Comparison of ENCODE assay signal across 21 cellular contexts in the genomic region with DNA sequence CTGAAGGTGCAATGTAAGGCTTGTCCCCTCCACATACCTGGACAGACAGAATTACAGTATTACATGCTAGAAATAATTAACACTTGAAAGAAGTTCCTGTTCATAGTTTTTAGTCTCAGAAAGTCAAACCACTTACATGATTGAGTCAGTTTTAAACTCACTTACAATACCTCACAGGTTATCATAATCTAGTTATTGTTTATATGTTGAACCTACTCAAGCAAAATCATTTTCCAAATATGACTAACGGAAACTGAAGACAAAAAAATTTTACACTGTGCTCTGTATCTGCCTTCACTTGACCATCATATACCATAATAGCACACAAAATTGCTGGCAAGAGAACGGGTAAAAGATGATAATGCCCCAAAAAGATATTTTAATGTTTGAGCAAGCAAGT.
DNase-seq lines count a peak whose midpoint lies in the region; ATAC-seq and TF ChIP-seq lines count a peak whose summit lies in the region.
"Had no signal": no experiment of that assay in that cellular context is flagged by ENCODE, and none has a peak within 500 bp of the region (broad histone marks: within the 10 kb centered on the region; RNA-seq: fewer than 3 reads in every experiment).

No MANE protein-coding gene starts in this region.

- H3K27ac Mint-ChIP-seq in stimulated activated naive CD8-positive, alpha-beta T cell treated with anti-CD3 and anti-CD28 coated beads, Interleukin-15, Interleukin-2, amounts not matched to agents 100 ng/mL and 50 ng/mL, for 24 hours: peak overlapping the region; percentile 32
- H3K27ac Mint-ChIP-seq in stimulated activated naive CD8-positive, alpha-beta T cell treated with anti-CD3 and anti-CD28 coated beads, Interleukin-15, amount 100 ng/mL, for 72 hours: no peak overlapping the region
- H3K27ac Mint-ChIP-seq in activated T-helper 17 cell treated with anti-CD3 and anti-CD28 coated beads, Interleukin-2, amount 50 U/mL, for 72 hours: peak overlapping the region; percentile 14
- peak overlapping the region; percentile 15 for H3K27ac Mint-ChIP-seq in nephron progenitor cell
- H3K27ac Mint-ChIP-seq: CD4-positive, CD25-positive, alpha-beta regulatory T cell; HFFc6 had no signal

- no peak for DNase-seq in stimulated activated naive CD8-positive, alpha-beta T cell treated with anti-CD3 and anti-CD28 coated beads, Interleukin-15, amount 100 ng/mL, for 72 hours
- no peak for DNase-seq in nephron progenitor cell
- no peak for DNase-seq in mesenteric fat pad (ENCODE audit: low spot score)
- no peak for DNase-seq in NCI-H774 (lab: John Stamatoyannopoulos, UW)
- DNase-seq: ACHN; BE2C; C1 segment of cervical spinal cord; CD4-positive, CD25-positive, alpha-beta regulatory T cell; CD8-positive, alpha-beta memory T cell; COR-L47; DMS 273 treated with DMSO at 0.1 percent for 48 hours; DMS53; DND-41; EL; GOT3; H7; HFFc6; IMR-90 had no signal

- peaks cover 11% of the 10 kb centered on the region for H3K4me1 Mint-ChIP-seq in stimulated activated naive CD8-positive, alpha-beta T cell treated with anti-CD3 and anti-CD28 coated beads, Interleukin-15, Interleukin-2, amounts not matched to agents 100 ng/mL and 50 ng/mL, for 24 hours (ENCODE audit: low read depth)
- H3K4me1 Mint-ChIP-seq in stimulated activated naive CD8-positive, alpha-beta T cell treated with anti-CD3 and anti-CD28 coated beads, Interleukin-15, amount 100 ng/mL, for 72 hours: peaks cover 25% of the 10 kb centered on the region
- H3K4me1 Mint-ChIP-seq in activated T-helper 17 cell treated with anti-CD3 and anti-CD28 coated beads, Interleukin-2, amount 50 U/mL, for 72 hours: peaks cover 12% of the 10 kb centered on the region
- no peaks in the 10 kb centered on the region for H3K4me1 Mint-ChIP-seq in nephron progenitor cell

- no peaks in the 10 kb centered on the region for H3K27me3 Mint-ChIP-seq in stimulated activated naive CD8-positive, alpha-beta T cell treated with anti-CD3 and anti-CD28 coated beads, Interleukin-15, Interleukin-2, amounts not matched to agents 100 ng/mL and 50 ng/mL, for 24 hours
- no peaks in the 10 kb centered on the region for H3K27me3 Mint-ChIP-seq in stimulated activated naive CD8-positive, alpha-beta T cell treated with anti-CD3 and anti-CD28 coated beads, Interleukin-15, amount 100 ng/mL, for 72 hours
- H3K27me3 Mint-ChIP-seq in activated T-helper 17 cell treated with anti-CD3 and anti-CD28 coated beads, Interleukin-2, amount 50 U/mL, for 72 hours: no peaks in the 10 kb centered on the region
- no peaks in the 10 kb centered on the region for H3K27me3 Mint-ChIP-seq in nephron progenitor cell (ENCODE audit: low read depth, poor library complexity)
- H3K27me3 Mint-ChIP-seq: CD4-positive, CD25-positive, alpha-beta regulatory T cell; CD8-positive, alpha-beta memory T cell had no signal

- H3K9me3 Mint-ChIP-seq in stimulated activated naive CD8-positive, alpha-beta T cell treated with anti-CD3 and anti-CD28 coated beads, Interleukin-15, Interleukin-2, amounts not matched to agents 100 ng/mL and 50 ng/mL, for 24 hours: no peaks in the 10 kb centered on the region
- H3K9me3 Mint-ChIP-seq in stimulated activated naive CD8-positive, alpha-beta T cell treated with anti-CD3 and anti-CD28 coated beads, Interleukin-15, amount 100 ng/mL, for 72 hours: no peaks in the 10 kb centered on the region
- no peaks in the 10 kb centered on the region for H3K9me3 Mint-ChIP-seq in activated T-helper 17 cell treated with anti-CD3 and anti-CD28 coated beads, Interleukin-2, amount 50 U/mL, for 72 hours
- H3K9me3 Mint-ChIP-seq in nephron progenitor cell: no peaks in the 10 kb centered on the region
- H3K9me3 Mint-ChIP-seq: CD4-positive, CD25-positive, alpha-beta regulatory T cell; CD8-positive, alpha-beta memory T cell; HFFc6 had no signal

- no peak for ATAC-seq in stimulated activated naive CD8-positive, alpha-beta T cell treated with anti-CD3 and anti-CD28 coated beads, Interleukin-15, amount 100 ng/mL, for 72 hours
- peak; percentile 53 for ATAC-seq in activated T-helper 17 cell treated with anti-CD3 and anti-CD28 coated beads, Interleukin-2, amount 50 U/mL, for 72 hours (replicated peaks)
- ATAC-seq: HCT116 had no signal

- TF ChIP-seq CTCF in nephron progenitor cell (IDR thresholded peaks at IDR 0.05): no peak

- no peak overlapping the region for H3K4me3 Mint-ChIP-seq in stimulated activated naive CD8-positive, alpha-beta T cell treated with anti-CD3 and anti-CD28 coated beads, Interleukin-15, Interleukin-2, amounts not matched to agents 100 ng/mL and 50 ng/mL, for 24 hours
- H3K4me3 Mint-ChIP-seq in stimulated activated naive CD8-positive, alpha-beta T cell treated with anti-CD3 and anti-CD28 coated beads, Interleukin-15, amount 100 ng/mL, for 72 hours: no peak overlapping the region
- H3K4me3 Mint-ChIP-seq in activated T-helper 17 cell treated with anti-CD3 and anti-CD28 coated beads, Interleukin-2, amount 50 U/mL, for 72 hours: no peak overlapping the region
- no peak overlapping the region for H3K4me3 Mint-ChIP-seq in nephron progenitor cell
- H3K4me3 Mint-ChIP-seq: CD4-positive, CD25-positive, alpha-beta regulatory T cell; CD8-positive, alpha-beta memory T cell; HFFc6 had no signal

- peaks cover 57% of the 10 kb centered on the region for H3K36me3 Mint-ChIP-seq in stimulated activated naive CD8-positive, alpha-beta T cell treated with anti-CD3 and anti-CD28 coated beads, Interleukin-15, Interleukin-2, amounts not matched to agents 100 ng/mL and 50 ng/mL, for 24 hours (ENCODE audit: low read depth)
- peaks cover 79% of the 10 kb centered on the region for H3K36me3 Mint-ChIP-seq in activated T-helper 17 cell treated with anti-CD3 and anti-CD28 coated beads, Interleukin-2, amount 50 U/mL, for 72 hours (ENCODE audit: low read depth)
- H3K36me3 Mint-ChIP-seq in nephron progenitor cell (ENCODE audit: low read depth): peaks cover 82% of the 10 kb centered on the region

Comparison
In these comparisons a context has a peak if more than half of its experiments do, and no peak if none do; other contexts are left out.
1. H3K27ac Mint-ChIP-seq: peak in stimulated activated naive CD8-positive, alpha-beta T cell treated with anti-CD3 and anti-CD28 coated beads, Interleukin-15, Interleukin-2, amounts not matched to agents 100 ng/mL and 50 ng/mL, for 24 hours (single experiment), activated T-helper 17 cell treated with anti-CD3 and anti-CD28 coated beads, Interleukin-2, amount 50 U/mL, for 72 hours (single experiment) and nephron progenitor cell (single experiment); none in stimulated activated naive CD8-positive, alpha-beta T cell treated with anti-CD3 and anti-CD28 coated beads, Interleukin-15, amount 100 ng/mL, for 72 hours (0 of 2).